13 cellular contexts compared by ENCODE assay signal in the genomic region with DNA sequence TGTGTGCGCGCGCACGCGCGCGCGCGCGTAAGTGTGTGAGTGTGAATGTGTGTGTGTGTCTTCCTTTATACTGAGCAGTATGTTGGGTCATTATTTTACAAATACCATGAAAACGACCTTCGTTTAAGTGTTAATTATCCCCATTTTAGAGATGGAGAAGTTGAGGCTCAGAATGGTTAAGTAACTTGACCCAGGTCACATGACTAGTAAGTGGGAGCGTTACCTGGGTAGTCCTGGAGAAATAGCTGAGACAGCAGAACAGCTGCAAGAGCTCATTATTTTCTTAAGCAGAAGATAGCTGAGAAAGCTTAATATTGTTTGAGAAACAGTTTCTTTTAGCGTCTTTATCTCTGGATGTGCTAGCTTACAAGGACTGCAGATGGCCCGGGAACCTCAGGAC.
A peak's percentile ranks its signal among the peaks of the same experiment; 100 is the strongest.
DNase-seq lines count a peak whose midpoint lies in the region; ATAC-seq and TF ChIP-seq lines count a peak whose summit lies in the region.
"Had no signal": no experiment of that assay in that cellular context is flagged by ENCODE, and none has a peak within 500 bp of the region (broad histone marks: within the 10 kb centered on the region; RNA-seq: fewer than 3 reads in every experiment).

No MANE protein-coding gene starts in this region.

- H2AFZ ChIP-seq in IMR-90 (replicated peaks; ENCODE audit: low read length, poor library complexity) = no peak overlapping the region
- H2AFZ ChIP-seq: GM23338 had no signal

- H2BK120ac ChIP-seq in IMR-90 (ENCODE audit: low read depth, low read length) = no peak overlapping the region

- H3K36me3 ChIP-seq in IMR-90 (ENCODE audit: control insufficient read depth, insufficient read depth, low read length) = no peaks in the 10 kb centered on the region
- no peaks in the 10 kb centered on the region for H3K36me3 ChIP-seq in sigmoid colon
- H3K36me3 ChIP-seq: HAP-1 had no signal

- POLR2A ChIA-PET in IMR-90 (lab: Charles Lee; ENCODE audit: unreplicated experiment) = no interaction called here

- H2BK5ac ChIP-seq in IMR-90 (ENCODE audit: low read depth, low read length, poor library complexity, severe bottlenecking) = no peak overlapping the region

- DNase-seq in cardiac septum (ENCODE audit: low spot score) = peak; percentile 4
- no peak for DNase-seq in right cardiac atrium
- DNase-seq in IMR-90 = no peak
- peak; percentile 9 for DNase-seq in choroid plexus epithelial cell (ENCODE audit: low read depth)
- DNase-seq in sigmoid colon = peak; percentile 11
- DNase-seq in SKM-1 (lab: John Stamatoyannopoulos, UW; ENCODE audit: unreplicated experiment) = no peak
- DNase-seq in SW 1271 (lab: John Stamatoyannopoulos, UW) = no peak
- DNase-seq: C1 segment of cervical spinal cord; CD4-positive, alpha-beta T cell; DMS79 had no signal

- no peaks in the 10 kb centered on the region for H4K20me1 ChIP-seq in IMR-90 (ENCODE audit: insufficient read depth, low read length)

- H2AK5ac ChIP-seq in IMR-90 (ENCODE audit: low read depth, low read length) = no peak overlapping the region

- no peaks in the 10 kb centered on the region for H3K79me1 ChIP-seq in IMR-90 (ENCODE audit: low read depth in 1 of 2, low read length in 2 of 2)

- H3K4me3 ChIP-seq in right cardiac atrium (ENCODE audit: low read length) (no peak overlapping the region), IMR-90 (ENCODE audit: insufficient read depth, low read depth, low read length) (no peak overlapping the region), choroid plexus epithelial cell (ENCODE audit: low read depth, low read length) (no peak overlapping the region), sigmoid colon (no peak overlapping the region)
- H3K4me3 ChIP-seq: GM12878, GM23338, HAP-1 had no signal

- no peak for TF ChIP-seq EP300 in sigmoid colon (IDR thresholded peaks at IDR 0.05)

- 71% methylated on average over 15 of the region's 15 CpGs for WGBS in right cardiac atrium
- WGBS in IMR-90 (ENCODE audit: extremely low coverage in 2 of 2, insufficient read length in 1 of 2), 2 experiments = 0% methylated on average over 1 of the region's 15 CpGs; no CpG with 5 or more reads in 1 of the 2 experiments
- 70 to 73% methylated on average over 15 of the region's 15 CpGs for WGBS in sigmoid colon, 2 donors

- intact Hi-C loops in cardiac septum (cut with DNase I) (no loop called here), right cardiac atrium (cut with DNase I) (no loop called here), IMR-90 (cut with micrococcal nuclease) (no loop called here), sigmoid colon (cut with DNase I) (no loop called here)

- no peak overlapping the region for H2BK15ac ChIP-seq in IMR-90 (ENCODE audit: low read depth, low read length)

- no TSS peak for BruUV-seq in IMR-90 (replicated peaks; lab: Mats Ljungman, UMichigan)

- no peak overlapping the region for H4K5ac ChIP-seq in IMR-90 (ENCODE audit: low read depth, low read length)

- H3K27me3 ChIP-seq in right cardiac atrium (ENCODE audit: control insufficient read depth, insufficient read depth) = no peaks in the 10 kb centered on the region
- H3K27me3 ChIP-seq in IMR-90 (ENCODE audit: control insufficient read depth, insufficient read depth, low read length) = peaks cover 18% of the 10 kb centered on the region
- H3K27me3 ChIP-seq in sigmoid colon = peaks cover 0 to 48% (median 0%) of the 10 kb centered on the region in 3 donors

- dilution Hi-C loops in IMR-90 (cut with HindIII; ENCODE audit: low sequenced_read_pairs, unreplicated experiment) = no loop called here

- no peak overlapping the region for H3K9ac ChIP-seq in IMR-90 (ENCODE audit: low read depth, low read length)

- ATAC-seq in right cardiac atrium = no peak
- ATAC-seq in IMR-90 (ENCODE audit: low read depth) = no peak
- ATAC-seq: GM12878, GM23338 had no signal

- H3K4me2 ChIP-seq in IMR-90 (ENCODE audit: low read depth, low read length) = no peak overlapping the region
- H3K4me2 ChIP-seq: GM23338 had no signal

- in situ Hi-C loops in IMR-90 (cut with MboI; ENCODE audit: low sequenced_read_pairs) = no loop called here

- TF ChIP-seq POLR2A in IMR-90 (IDR thresholded peaks at IDR 0.05; ENCODE audit: low read depth, low read length) = no peak
- TF ChIP-seq POLR2A in sigmoid colon (IDR thresholded peaks at IDR 0.05) = no peak

- no peak overlapping the region for H4K91ac ChIP-seq in IMR-90 (ENCODE audit: insufficient read depth, low read depth, low read length)

- H2BK20ac ChIP-seq in IMR-90 (ENCODE audit: low read depth, low read length) = no peak overlapping the region

- no peak overlapping the region for H3K4ac ChIP-seq in IMR-90 (ENCODE audit: low read depth, low read length)

- H3K9me1 ChIP-seq in IMR-90 (ENCODE audit: insufficient read depth, low read length) = no peaks in the 10 kb centered on the region

- H3K14ac ChIP-seq in IMR-90 (replicated peaks; ENCODE audit: low read depth, low read length) = no peak overlapping the region

- H3K4me1 ChIP-seq in right cardiac atrium (ENCODE audit: control insufficient read depth, insufficient read depth, low read length) (no peaks in the 10 kb centered on the region), IMR-90 (ENCODE audit: control insufficient read depth, insufficient read depth, low read length) (no peaks in the 10 kb centered on the region), sigmoid colon (no peaks in the 10 kb centered on the region)
- H3K4me1 ChIP-seq: HAP-1 had no signal

- no peak for TF ChIP-seq RAD21 in IMR-90 (IDR thresholded peaks at IDR 0.05; ENCODE audit: low read length)

- H3K27ac ChIP-seq in right cardiac atrium (ENCODE audit: low read length) = no peak overlapping the region
- no peak overlapping the region for H3K27ac ChIP-seq in IMR-90 (ENCODE audit: insufficient read depth, low read length)
- H3K27ac ChIP-seq in sigmoid colon = no peak overlapping the region

- no peak overlapping the region for H3K23ac ChIP-seq in IMR-90 (ENCODE audit: low read depth, low read length)

- TF ChIP-seq CTCF in IMR-90 (conservative IDR thresholded peaks at IDR 0.05; ENCODE audit: low read depth, low read length) (no peak), choroid plexus epithelial cell (conservative IDR thresholded peaks at IDR 0.05; ENCODE audit: low read depth, low read length) (no peak), sigmoid colon (IDR thresholded peaks at IDR 0.05) (no peak)

- H3K56ac ChIP-seq in IMR-90 (ENCODE audit: extremely low read depth, insufficient read depth, low read length) = no peak overlapping the region

- H2AK9ac ChIP-seq in IMR-90 (replicated peaks; ENCODE audit: low read depth, low read length, poor library complexity) = no peak overlapping the region

- H3K9me3 ChIP-seq in right cardiac atrium (ENCODE audit: control insufficient read depth, low read length) = no peaks in the 10 kb centered on the region
- no peaks in the 10 kb centered on the region for H3K9me3 ChIP-seq in IMR-90 (ENCODE audit: control insufficient read depth, insufficient read depth, low read length)
- no peaks in the 10 kb centered on the region for H3K9me3 ChIP-seq in sigmoid colon
- H3K9me3 ChIP-seq: HAP-1 had no signal

- CTCF ChIA-PET in IMR-90 (lab: Yijun Ruan, JAX) = no interaction called here

- no peak overlapping the region for H4K8ac ChIP-seq in IMR-90 (ENCODE audit: low read depth in 2 of 2, low read length in 2 of 2)

- no peak overlapping the region for H3K18ac ChIP-seq in IMR-90 (ENCODE audit: low read depth, low read length)

TF ChIP-seq in IMR-90, 13 proteins besides CTCF, POLR2A, EP300 and RAD21:
- TF ChIP-seq NFE2L2 (IDR thresholded peaks at IDR 0.05; ENCODE audit: low read depth, low read length) (no peak), MAFK (IDR thresholded peaks at IDR 0.05; ENCODE audit: low read depth, low read length) (peak; percentile 60)

Comparison
In these comparisons a context has a peak if more than half of its experiments do, and no peak if none do; other contexts are left out.
1. DNase-seq: peak in cardiac septum (single experiment), choroid plexus epithelial cell (single experiment) and sigmoid colon (single experiment); none in right cardiac atrium (0 of 3), IMR-90 (single experiment), SKM-1 (single experiment) and SW 1271 (0 of 2).